ENCODE assay signal across 8 cellular contexts in the genomic region with DNA sequence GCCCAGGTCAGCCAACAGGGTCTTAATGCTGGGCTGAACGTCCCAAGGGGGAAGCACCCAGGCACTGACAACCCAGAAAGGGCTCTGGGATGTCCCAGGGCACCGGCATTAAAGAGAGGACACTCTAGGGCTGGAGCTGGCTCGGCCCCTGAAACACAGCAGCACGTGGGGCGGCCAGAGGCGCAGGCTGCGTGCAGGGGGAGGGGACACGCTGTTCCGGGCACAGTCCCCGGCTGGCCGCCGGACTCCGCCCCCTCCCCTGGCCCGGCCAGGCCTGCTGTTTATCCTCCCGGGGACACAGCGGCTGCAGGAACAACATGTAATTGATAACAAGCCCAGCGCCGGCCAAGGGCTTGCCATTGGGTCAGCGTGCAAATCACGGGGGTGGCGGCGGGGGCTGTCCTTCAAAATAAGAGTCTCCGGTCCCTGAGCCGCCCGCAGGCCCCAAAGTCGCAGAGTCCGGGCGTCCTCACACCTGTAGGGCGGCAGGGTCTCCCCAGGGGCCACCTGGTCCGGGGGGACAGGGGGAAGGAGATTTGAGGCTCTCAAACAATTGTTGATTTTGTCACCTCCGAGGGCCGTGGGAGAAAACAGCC. TPM values are rescaled to one million over a fixed set of nuclear protein-coding genes. Genes with fewer than 3 reads are reported as not detected.
DNase-seq lines count a peak whose midpoint lies in the region; ATAC-seq and TF ChIP-seq lines count a peak whose summit lies in the region.

No MANE protein-coding gene starts in this region.

- peak overlapping the region; percentile 74 for H3K27ac ChIP-seq in HUES48 (ENCODE audit: low read depth, low read length)

- DNase-seq in CD1c-positive myeloid dendritic cell (ENCODE audit: extremely low spot score) (peak; percentile 33), foreskin fibroblast (peak; percentile 78 to 90), SW480 (ENCODE audit: low spot score) (no peak)
- peak; percentile 25 to 26 for DNase-seq in activated T-cell treated with anti-CD3 and anti-CD28 coated beads, Interleukin-2, amount 50 U/mL, for 48 hours
- DNase-seq in naive thymus-derived CD8-positive, alpha-beta T cell: peak in 3 of 10 donors; percentile 8 to 56 (median 18)

- TF ChIP-seq CTCF in foreskin fibroblast (IDR thresholded peaks at IDR 0.05; ENCODE audit: low read depth, low read length): no peak

- H3K4me1 ChIP-seq in HUES48 (ENCODE audit: control insufficient read depth, insufficient read depth, low read length): peaks cover 15% of the 10 kb centered on the region

- POLR2A ChIA-PET in naive thymus-derived CD8-positive, alpha-beta T cell (lab: Charles Lee): no interaction called here

- H3K4me3 Mint-ChIP-seq in naive thymus-derived CD8-positive, alpha-beta T cell: peak overlapping the region; percentile 81 to 96 (median 92)

- H3K36me3 Mint-ChIP-seq in naive thymus-derived CD8-positive, alpha-beta T cell: no peaks in the 10 kb centered on the region

- peaks cover 10 to 21% (median 15%) of the 10 kb centered on the region in 4 donors for H3K4me1 Mint-ChIP-seq in naive thymus-derived CD8-positive, alpha-beta T cell

- ATAC-seq in naive thymus-derived CD8-positive, alpha-beta T cell: no peak
- ATAC-seq in HG02623 (IDR thresholded peaks at IDR 0.05; ENCODE audit: unreplicated experiment): no peak
- no peak for ATAC-seq in HG03139 (IDR thresholded peaks at IDR 0.05; ENCODE audit: unreplicated experiment)

- peak overlapping the region in 6 of 10 donors; percentile 10 to 96 (median 82) for H3K27ac Mint-ChIP-seq in naive thymus-derived CD8-positive, alpha-beta T cell

- H3K4me3 ChIP-seq in HUES48 (ENCODE audit: low read depth, low read length) (peak overlapping the region; percentile 71), foreskin fibroblast (ENCODE audit: low read depth in 1 of 2, low read length in 2 of 2) (peak overlapping the region; percentile 56 to 57)

- H3K9ac ChIP-seq in HUES48 (ENCODE audit: low read depth, low read length): peak overlapping the region; percentile 61

- peaks cover 17% of the 10 kb centered on the region for H3K36me3 ChIP-seq in HUES48 (ENCODE audit: control insufficient read depth, insufficient read depth, low read length)

- no peaks in the 10 kb centered on the region for H3K9me3 Mint-ChIP-seq in naive thymus-derived CD8-positive, alpha-beta T cell

- no peaks in the 10 kb centered on the region for H3K9me3 ChIP-seq in HUES48 (ENCODE audit: control insufficient read depth, insufficient read depth, low read length)

- H3K27me3 Mint-ChIP-seq in naive thymus-derived CD8-positive, alpha-beta T cell: peaks cover 7 to 43% (median 32%) of the 10 kb centered on the region in 5 donors

- peaks cover 22% of the 10 kb centered on the region for H3K27me3 ChIP-seq in HUES48 (ENCODE audit: control insufficient read depth, insufficient read depth, low read length)

RNA-seq across cellular contexts. Expression of a gene that starts 1.3 kb away (rescaled TPM):
- 1 to 10 TPM; 1.2 to 1.6 TPM for total RNA-seq in naive thymus-derived CD8-positive, alpha-beta T cell
- polyA plus RNA-seq in naive thymus-derived CD8-positive, alpha-beta T cell: not detected

RNA-seq across cellular contexts. Expression of a gene that starts 38.8 kb away (rescaled TPM):
- total RNA-seq in naive thymus-derived CD8-positive, alpha-beta T cell: not detected
- not detected for polyA plus RNA-seq in naive thymus-derived CD8-positive, alpha-beta T cell
